8 cellular contexts compared by ENCODE assay signal in genomic region chr2:163132850-163133249, GRCh38.
DNase-seq lines count a peak whose midpoint lies in the region; ATAC-seq, FAIRE-seq and TF ChIP-seq lines count a peak whose summit lies in the region.
"Had no signal": no experiment of that assay in that cellular context is flagged by ENCODE, and none has a peak within 500 bp of the region (broad histone marks: within the 10 kb centered on the region; RNA-seq: fewer than 3 reads in every experiment).

No MANE protein-coding gene starts in this region.

- no peak for TF ChIP-seq POLR2A in lower leg skin (IDR thresholded peaks at IDR 0.05)

- DNase-seq in GM18507 (ENCODE audit: extremely low spot score, insufficient read length, low read depth) (no peak), Kasumi-1 (lab: John Stamatoyannopoulos, UW) (peak; percentile 74 to 75), SK-MEL-5 (ENCODE audit: low read depth, low spot score) (peak; percentile 56), kidney glomerular epithelial cell (lab: John Stamatoyannopoulos, UW) (peak; percentile 57), lower leg skin (ENCODE audit: low spot score in 2 of 2) (no peak)
- DNase-seq in stimulated activated CD4-positive, alpha-beta T cell treated with anti-CD3 and anti-CD28 coated beads, Interleukin-2, amount 100 ng/mL, for 48 hours, result no peak

- WGBS in lower leg skin, 2 donors, result 6 to 8% methylated on average over 3 of the region's 3 CpGs

- intact Hi-C loops in lower leg skin (cut with DNase I; ENCODE audit: low total_unique reads), result no loop called here

- H3K4me3 ChIP-seq in lower leg skin (ENCODE audit: low read depth, poor library complexity, severe bottlenecking), result no peak overlapping the region
- H3K4me3 ChIP-seq: SJCRH30 had no signal

- ATAC-seq in HG03442 (IDR thresholded peaks at IDR 0.05; ENCODE audit: unreplicated experiment), result no peak

- peak; percentile 21 for FAIRE-seq in GM18507 (lab: Jason Lieb, UNC)

- TF ChIP-seq CTCF in lower leg skin (IDR thresholded peaks at IDR 0.05), result no peak

- in situ Hi-C loops in SK-MEL-5 (cut with HindIII; ENCODE audit: low pct_unique_long_range_greater_than_20kb, low sequenced_read_pairs), result no loop called here

Comparison
In these comparisons a context has a peak if more than half of its experiments do, and no peak if none do; other contexts are left out.
1. DNase-seq: peak in Kasumi-1 (2 of 2), SK-MEL-5 (single experiment) and kidney glomerular epithelial cell (single experiment); none in GM18507 (single experiment), lower leg skin (0 of 2) and stimulated activated CD4-positive, alpha-beta T cell treated with anti-CD3 and anti-CD28 coated beads, Interleukin-2, amount 100 ng/mL, for 48 hours (0 of 2).